ENCODE assay signal across 17 cellular contexts in genomic region chr16:722835-723633, GRCh38. TPM values are rescaled to one million over a fixed set of nuclear protein-coding genes. Genes with fewer than 3 reads are reported as not detected.
A peak's percentile ranks its signal among the peaks of the same experiment; 100 is the strongest.
DNase-seq lines count a peak whose midpoint lies in the region; ATAC-seq, FAIRE-seq and TF ChIP-seq lines count a peak whose summit lies in the region.
"Had no signal": no experiment of that assay in that cellular context is flagged by ENCODE, and none has a peak within 500 bp of the region (broad histone marks: within the 10 kb centered on the region; RNA-seq: fewer than 3 reads in every experiment).

No MANE protein-coding gene starts in this region.

- H3K9ac ChIP-seq in HepG2 (ENCODE audit: insufficient read depth, low read depth, low read length), result no peak overlapping the region
- H3K9ac ChIP-seq: KMS-11 had no signal

- CTCF ChIA-PET in HepG2 (lab: Yijun Ruan, JAX; ENCODE audit: low intra/inter-chr PET ratio, low total read pairs), result no interaction called here
- CTCF ChIA-PET in OCI-LY7 (lab: Charles Lee; ENCODE audit: unreplicated experiment), result no interaction called here

- H3K9me3 Mint-ChIP-seq in memory B cell, result no peaks in the 10 kb centered on the region
- H3K9me3 Mint-ChIP-seq: WTC11 had no signal

- H3K27me3 ChIP-seq in HepG2 (ENCODE audit: control insufficient read depth in 1 of 2, insufficient read depth in 2 of 2, low read length in 2 of 2) (peaks cover 0 to 3% of the 10 kb centered on the region in 2 experiments; a peak in 1 of 5 replicates), right lobe of liver (no peaks in the 10 kb centered on the region), right atrium auricular region (no peaks in the 10 kb centered on the region)

- in situ Hi-C loops in HepG2 (cut with HindIII; ENCODE audit: extremely low pct_ligation_motif_present, low pct_unique_long_range_greater_than_20kb), result no loop called here

- H3K4me2 ChIP-seq in HepG2 (ENCODE audit: low read depth, low read length), result no peak overlapping the region
- H3K4me2 ChIP-seq in OCI-LY7 (ENCODE audit: low read length), result peak overlapping the region; percentile 88
- H3K4me2 ChIP-seq: KMS-11 had no signal

- 87% methylated on average over 21 of the region's 24 CpGs for WGBS in HepG2 (ENCODE audit: low lambda C conversion rate)
- 80% methylated on average over 3 of the region's 24 CpGs for WGBS in right lobe of liver (ENCODE audit: insufficient coverage, low coverage, low lambda C conversion rate, missing lambda C conversion rate)

- no peak for ATAC-seq in HepG2
- ATAC-seq in right lobe of liver, result no peak
- no peak for ATAC-seq in memory B cell (ENCODE audit: low read depth)
- no peak for ATAC-seq in GM18870 (IDR thresholded peaks at IDR 0.05; ENCODE audit: unreplicated experiment)
- ATAC-seq: right cardiac atrium, WTC11 had no signal

- no peaks in the 10 kb centered on the region for H3K9me2 ChIP-seq in OCI-LY7 (ENCODE audit: insufficient read depth, low read length)

- no peak overlapping the region for H3K27ac Mint-ChIP-seq in memory B cell
- H3K27ac Mint-ChIP-seq: WTC11 had no signal

- H3K27ac ChIP-seq in HepG2 (ENCODE audit: extremely low read length, insufficient read depth, low read length) (no peak overlapping the region), right lobe of liver (no peak overlapping the region), OCI-LY7 (ENCODE audit: low read depth, low read length, poor library complexity, severe bottlenecking) (no peak overlapping the region), right atrium auricular region (no peak overlapping the region)
- H3K27ac ChIP-seq: KMS-11 had no signal

- intact Hi-C loops in HepG2 (cut with micrococcal nuclease; ENCODE audit: unreplicated experiment) (no loop called here), right lobe of liver (cut with DNase I) (no loop called here), OCI-LY7 (cut with micrococcal nuclease; ENCODE audit: unreplicated experiment) (loop anchor here (5.0 kb wide), 1 partner anchor 41 kb away; the partner anchor contains the start of genes JMJD8 and STUB1)

- TF ChIP-seq POLR2A in HepG2 (IDR thresholded peaks at IDR 0.05; ENCODE audit: insufficient read depth in 1 of 2, low read depth in 2 of 2, low read length in 2 of 2) (no peak), right lobe of liver (IDR thresholded peaks at IDR 0.05) (no peak)

- H3K27me3 Mint-ChIP-seq in memory B cell, result no peaks in the 10 kb centered on the region

- H2AFZ ChIP-seq in HepG2 (ENCODE audit: low read length) (no peak overlapping the region), OCI-LY7 (ENCODE audit: low read length) (no peak overlapping the region)

- TF ChIP-seq EP300 in HepG2 (IDR thresholded peaks at IDR 0.05; ENCODE audit: low read depth in 2 of 2, low read length in 2 of 2), result no peak
- TF ChIP-seq EP300 in HepG2 (CRISPR knock-in tag; IDR thresholded peaks at IDR 0.05; ENCODE audit: borderline replicate concordance), result no peak

- POLR2A ChIA-PET in HepG2 (lab: Yijun Ruan, JAX), result interaction anchor here (0.7 kb wide), 1 partner anchor 18 kb away, joined by 3 read pairs; the partner anchor contains the start of gene CIAO3
- POLR2A ChIA-PET in OCI-LY7 (lab: Charles Lee), result no interaction called here

- no peak overlapping the region for H3K4me3 ChIP-seq in HepG2 (replicated peaks in 1 of 3; ENCODE audit: insufficient read depth in 1 of 3, low read depth in 2 of 3, low read length in 3 of 3)
- no peak overlapping the region for H3K4me3 ChIP-seq in right lobe of liver
- H3K4me3 ChIP-seq in OCI-LY7 (ENCODE audit: low read depth, low read length, poor library complexity, severe bottlenecking), result no peak overlapping the region
- no peak overlapping the region for H3K4me3 ChIP-seq in right atrium auricular region

- TF ChIP-seq CTCF in HepG2 (CRISPR knock-in tag; IDR thresholded peaks at IDR 0.05) (no peak), right lobe of liver (IDR thresholded peaks at IDR 0.05) (no peak), OCI-LY7 (conservative IDR thresholded peaks at IDR 0.05; ENCODE audit: low read length) (no peak), right atrium auricular region (IDR thresholded peaks at IDR 0.05) (no peak)

- H3K4me1 Mint-ChIP-seq in memory B cell, result peaks cover 13% of the 10 kb centered on the region

- peaks cover 35% of the 10 kb centered on the region for H3K4me1 ChIP-seq in HepG2 (ENCODE audit: insufficient read depth, low read length)
- H3K4me1 ChIP-seq in right lobe of liver, result peaks cover 0 to 22% (median 3%) of the 10 kb centered on the region in 4 donors
- peaks cover 63% of the 10 kb centered on the region for H3K4me1 ChIP-seq in OCI-LY7 (ENCODE audit: insufficient read depth, low read length, poor library complexity, severe bottlenecking)
- peaks cover 0 to 50% of the 10 kb centered on the region in 2 donors for H3K4me1 ChIP-seq in right atrium auricular region

- H3K79me2 ChIP-seq in HepG2 (ENCODE audit: insufficient read depth, low read length), result no peaks in the 10 kb centered on the region
- no peaks in the 10 kb centered on the region for H3K79me2 ChIP-seq in OCI-LY7 (ENCODE audit: insufficient read depth, low read depth, low read length)

- TF ChIP-seq RAD21 in HepG2 (CRISPR knock-in tag; IDR thresholded peaks at IDR 0.05), result no peak

- no peaks in the 10 kb centered on the region for H3K36me3 Mint-ChIP-seq in memory B cell
- H3K36me3 Mint-ChIP-seq: WTC11 had no signal

- H4K20me1 ChIP-seq in HepG2 (ENCODE audit: insufficient read depth, low read length) (no peaks in the 10 kb centered on the region), OCI-LY7 (ENCODE audit: insufficient read depth, low read length) (no peaks in the 10 kb centered on the region)

- H3K4me3 Mint-ChIP-seq in memory B cell, result peak overlapping the region; percentile 82
- H3K4me3 Mint-ChIP-seq: WTC11 had no signal

- no peak for FAIRE-seq in HepG2 (lab: Jason Lieb, UNC)
- FAIRE-seq: RCC 7860 had no signal

- BruUV-seq in HepG2 (replicated peaks; lab: Mats Ljungman, UMichigan) (no TSS peak), OCI-LY7 (replicated peaks; lab: Mats Ljungman, UMichigan) (no TSS peak)

- H3K36me3 ChIP-seq in HepG2 (replicated peaks in 1 of 2; ENCODE audit: control insufficient read depth in 1 of 2, insufficient read depth in 2 of 2, low read length in 2 of 2), result no peaks in the 10 kb centered on the region
- H3K36me3 ChIP-seq in right lobe of liver, result no peaks in the 10 kb centered on the region
- 0 out of 2 replicates have a peak, but pooled peaks cover 10% of the 10 kb centered on the region for H3K36me3 ChIP-seq in OCI-LY7 (ENCODE audit: insufficient read depth, low read length)
- H3K36me3 ChIP-seq in right atrium auricular region, result no peaks in the 10 kb centered on the region

- DNase-seq in HepG2 (ENCODE audit: low spot score) (no peak), right lobe of liver (no peak), OCI-LY7 (ENCODE audit: low spot score) (no peak), memory B cell (ENCODE audit: low spot score in 2 of 2) (no peak), right atrium auricular region (ENCODE audit: low spot score) (no peak), HuH-7.5 (ENCODE audit: low spot score) (no peak), D341Med (ENCODE audit: low spot score) (no peak)
- DNase-seq: effector memory CD4-positive, alpha-beta T cell; islet precursor cell; mammary epithelial cell; NCI-H1092 treated with DMSO at 0.1 percent for 48 hours; NCI-H748 treated with DMSO at 0.1 percent for 48 hours had no signal

- H3K9me3 ChIP-seq in HepG2 (ENCODE audit: low read length), result no peaks in the 10 kb centered on the region
- H3K9me3 ChIP-seq in right lobe of liver, result no peaks in the 10 kb centered on the region
- H3K9me3 ChIP-seq in OCI-LY7 (ENCODE audit: low read length), result no peaks in the 10 kb centered on the region
- no peaks in the 10 kb centered on the region for H3K9me3 ChIP-seq in right atrium auricular region

RNA-seq across cellular contexts. Expression of gene ANTKMT, which starts 2.1 kb away (rescaled TPM):
- total RNA-seq in HepG2 (2016; rRNA removed; fragmentation: Illumina TruSeq; extraction: Trizol), result 17.8 and 47.8 TPM in 2 replicates
- 23.3 and 24.5 TPM in 2 replicates for total RNA-seq in HepG2 (2016; cell fraction: cytosol; rRNA removed; fragmentation: Illumina TruSeq; extraction: Trizol; ENCODE audit: low read depth)
- total RNA-seq in HepG2 (2016; cell fraction: insoluble cytoplasmic fraction; rRNA removed; fragmentation: Illumina TruSeq; extraction: Trizol), result 20.4 and 46.4 TPM in 2 replicates
- total RNA-seq in HepG2 (2016; cell fraction: membrane; rRNA removed; fragmentation: Illumina TruSeq; extraction: Trizol), result 26.6 and 30.6 TPM in 2 replicates
- 18.5 and 25.5 TPM in 2 replicates for total RNA-seq in HepG2 (2016; cell fraction: nucleus; rRNA removed; fragmentation: Illumina TruSeq; extraction: Trizol)
- 7.5 and 11.8 TPM in 2 replicates for polyA plus RNA-seq in HepG2 (2011; rRNA removed)
- polyA plus RNA-seq in HepG2 (2011; cell fraction: cytosol; rRNA removed), result 10.6 and 19.3 TPM in 2 replicates
- 47.2 and 48.7 TPM in 2 replicates for polyA plus RNA-seq in HepG2 (2011; cell fraction: nucleus; rRNA removed)
- polyA plus RNA-seq in HepG2 (2012), result 4.2 and 8.6 TPM in 2 replicates
- 14.5 and 19.6 TPM in 2 replicates for polyA plus RNA-seq in HepG2 (2016; cell fraction: cytosol; fragmentation: Illumina TruSeq; extraction: Trizol; ENCODE audit: low read depth)
- polyA plus RNA-seq in HepG2 (2016; cell fraction: insoluble cytoplasmic fraction; fragmentation: Illumina TruSeq; extraction: Trizol; ENCODE audit: low read depth), result 10.3 and 11.6 TPM in 2 replicates
- 16.4 and 20.3 TPM in 2 replicates for polyA plus RNA-seq in HepG2 (2016; cell fraction: membrane; fragmentation: Illumina TruSeq; extraction: Trizol; ENCODE audit: low read depth)
- polyA plus RNA-seq in HepG2 (2016; cell fraction: nucleus; fragmentation: Illumina TruSeq; extraction: Trizol; ENCODE audit: insufficient read depth, low read depth), result 33.8 and 45.5 TPM in 2 replicates
- polyA minus RNA-seq in HepG2 (2011; rRNA and poly(A)+ RNA removed; ENCODE audit: low replicate concordance), result 2.4 and 4.6 TPM in 2 replicates
- 5.2 and 9.3 TPM in 2 replicates for polyA minus RNA-seq in HepG2 (2011; cell fraction: cytosol; rRNA and poly(A)+ RNA removed)
- polyA minus RNA-seq in HepG2 (2011; cell fraction: nucleus; rRNA and poly(A)+ RNA removed), result 9.1 and 10.3 TPM in 2 replicates
- 10 to 100 TPM; 19.7 to 56.0 (median 28.2) TPM for total RNA-seq in right lobe of liver
- total RNA-seq in OCI-LY7 (2014; rRNA removed; shearing (Covaris generic)), result 44.8 and 51.3 TPM in 2 replicates
- 45.5 and 46.5 TPM in 2 replicates for total RNA-seq in OCI-LY7 (2022)
- total RNA-seq in right atrium auricular region, result 10 to 100 TPM; 36.5 to 37.5 TPM

RNA-seq across cellular contexts. Expression of gene CCDC78, which starts 3.2 kb away (rescaled TPM):
- total RNA-seq in HepG2 (2016; rRNA removed; fragmentation: Illumina TruSeq; extraction: Trizol) (0.53 TPM in 1 of 2 replicates, not detected in the other), right lobe of liver (under 1 TPM in 1 of 6 experiments, not detected in 5; 0.31 TPM), OCI-LY7 (2022) (52.6 and 57.9 TPM in 2 replicates), right atrium auricular region (under 1 TPM; 0.43 to 0.56 TPM)
- 0.09 and 0.40 TPM in 2 replicates for total RNA-seq in HepG2 (2016; cell fraction: cytosol; rRNA removed; fragmentation: Illumina TruSeq; extraction: Trizol; ENCODE audit: low read depth)
- total RNA-seq in HepG2 (2016; cell fraction: insoluble cytoplasmic fraction; rRNA removed; fragmentation: Illumina TruSeq; extraction: Trizol), result 0.48 TPM in 1 of 2 replicates, not detected in the other
- 0.28 TPM in 2 replicates for total RNA-seq in HepG2 (2016; cell fraction: membrane; rRNA removed; fragmentation: Illumina TruSeq; extraction: Trizol)
- total RNA-seq in HepG2 (2016; cell fraction: nucleus; rRNA removed; fragmentation: Illumina TruSeq; extraction: Trizol), result 0.34 and 1.4 TPM in 2 replicates
- 1.5 and 1.7 TPM in 2 replicates for polyA plus RNA-seq in HepG2 (2011; rRNA removed)
- polyA plus RNA-seq in HepG2 (2011; cell fraction: cytosol; rRNA removed), result 0.26 and 0.44 TPM in 2 replicates
- polyA plus RNA-seq in HepG2 (2011; cell fraction: nucleus; rRNA removed), result 17.5 and 23.8 TPM in 2 replicates
- polyA plus RNA-seq in HepG2 (2012), result 1.0 and 2.1 TPM in 2 replicates
- 0.11 and 0.18 TPM in 2 replicates for polyA plus RNA-seq in HepG2 (2016; cell fraction: cytosol; fragmentation: Illumina TruSeq; extraction: Trizol; ENCODE audit: low read depth)
- polyA plus RNA-seq in HepG2 (2016; cell fraction: insoluble cytoplasmic fraction; fragmentation: Illumina TruSeq; extraction: Trizol; ENCODE audit: low read depth), result 0.24 and 0.57 TPM in 2 replicates
- polyA plus RNA-seq in HepG2 (2016; cell fraction: membrane; fragmentation: Illumina TruSeq; extraction: Trizol; ENCODE audit: low read depth), result not detected in 2 replicates
- 2.7 and 3.2 TPM in 2 replicates for polyA plus RNA-seq in HepG2 (2016; cell fraction: nucleus; fragmentation: Illumina TruSeq; extraction: Trizol; ENCODE audit: insufficient read depth, low read depth)
- 0.38 and 3.8 TPM in 2 replicates for polyA minus RNA-seq in HepG2 (2011; rRNA and poly(A)+ RNA removed; ENCODE audit: low replicate concordance)
- polyA minus RNA-seq in HepG2 (2011; cell fraction: cytosol; rRNA and poly(A)+ RNA removed), result not detected in 2 replicates
- polyA minus RNA-seq in HepG2 (2011; cell fraction: nucleus; rRNA and poly(A)+ RNA removed), result 0.90 and 1.6 TPM in 2 replicates
- total RNA-seq in OCI-LY7 (2014; rRNA removed; shearing (Covaris generic)), result 25.8 and 35.9 TPM in 2 replicates

RNA-seq across cellular contexts. Expression of gene HAGHL, which starts 3.9 kb away (rescaled TPM):
- total RNA-seq in HepG2 (2016; rRNA removed; fragmentation: Illumina TruSeq; extraction: Trizol) (3.4 and 4.7 TPM in 2 replicates), right lobe of liver (1 to 10 TPM in 4 of 6 experiments, under 1 TPM in 2; 0.83 to 2.5 (median 1.3) TPM), OCI-LY7 (2022) (56.3 and 57.9 TPM in 2 replicates), right atrium auricular region (1 to 10 TPM; 9.6 to 9.7 TPM)
- total RNA-seq in HepG2 (2016; cell fraction: cytosol; rRNA removed; fragmentation: Illumina TruSeq; extraction: Trizol; ENCODE audit: low read depth), result 2.0 and 3.1 TPM in 2 replicates
- total RNA-seq in HepG2 (2016; cell fraction: insoluble cytoplasmic fraction; rRNA removed; fragmentation: Illumina TruSeq; extraction: Trizol), result 3.0 and 4.0 TPM in 2 replicates
- total RNA-seq in HepG2 (2016; cell fraction: membrane; rRNA removed; fragmentation: Illumina TruSeq; extraction: Trizol), result 2.4 and 3.1 TPM in 2 replicates
- 2.0 and 3.3 TPM in 2 replicates for total RNA-seq in HepG2 (2016; cell fraction: nucleus; rRNA removed; fragmentation: Illumina TruSeq; extraction: Trizol)
- polyA plus RNA-seq in HepG2 (2011; rRNA removed), result 8.4 and 12.7 TPM in 2 replicates
- polyA plus RNA-seq in HepG2 (2011; cell fraction: cytosol; rRNA removed), result 5.6 and 13.2 TPM in 2 replicates
- 160 and 166 TPM in 2 replicates for polyA plus RNA-seq in HepG2 (2011; cell fraction: nucleus; rRNA removed)
- 2.9 and 5.9 TPM in 2 replicates for polyA plus RNA-seq in HepG2 (2012)
- polyA plus RNA-seq in HepG2 (2016; cell fraction: cytosol; fragmentation: Illumina TruSeq; extraction: Trizol; ENCODE audit: low read depth), result 1.6 and 3.1 TPM in 2 replicates
- polyA plus RNA-seq in HepG2 (2016; cell fraction: insoluble cytoplasmic fraction; fragmentation: Illumina TruSeq; extraction: Trizol; ENCODE audit: low read depth), result 3.2 and 3.5 TPM in 2 replicates
- 1.8 and 2.5 TPM in 2 replicates for polyA plus RNA-seq in HepG2 (2016; cell fraction: membrane; fragmentation: Illumina TruSeq; extraction: Trizol; ENCODE audit: low read depth)
- 9.9 and 13.3 TPM in 2 replicates for polyA plus RNA-seq in HepG2 (2016; cell fraction: nucleus; fragmentation: Illumina TruSeq; extraction: Trizol; ENCODE audit: insufficient read depth, low read depth)
- polyA minus RNA-seq in HepG2 (2011; rRNA and poly(A)+ RNA removed; ENCODE audit: low replicate concordance), result 6.6 and 10.5 TPM in 2 replicates
- polyA minus RNA-seq in HepG2 (2011; cell fraction: cytosol; rRNA and poly(A)+ RNA removed), result 3.3 and 4.7 TPM in 2 replicates
- 3.4 and 7.1 TPM in 2 replicates for polyA minus RNA-seq in HepG2 (2011; cell fraction: nucleus; rRNA and poly(A)+ RNA removed)
- 28.1 and 30.8 TPM in 2 replicates for total RNA-seq in OCI-LY7 (2014; rRNA removed; shearing (Covaris generic))

RNA-seq across cellular contexts. Expression of gene METRN, which starts 8.1 kb away (rescaled TPM):
- total RNA-seq in HepG2 (2016; rRNA removed; fragmentation: Illumina TruSeq; extraction: Trizol) (27.3 and 46.1 TPM in 2 replicates), right lobe of liver (10 to 100 TPM; 14.0 to 43.7 (median 26.2) TPM), OCI-LY7 (2022) (12.2 and 14.4 TPM in 2 replicates), right atrium auricular region (10 to 100 TPM; 58.9 to 61.3 TPM)
- total RNA-seq in HepG2 (2016; cell fraction: cytosol; rRNA removed; fragmentation: Illumina TruSeq; extraction: Trizol; ENCODE audit: low read depth), result 309 and 313 TPM in 2 replicates
- total RNA-seq in HepG2 (2016; cell fraction: insoluble cytoplasmic fraction; rRNA removed; fragmentation: Illumina TruSeq; extraction: Trizol), result 32.7 and 50.4 TPM in 2 replicates
- total RNA-seq in HepG2 (2016; cell fraction: membrane; rRNA removed; fragmentation: Illumina TruSeq; extraction: Trizol), result 215 and 243 TPM in 2 replicates
- total RNA-seq in HepG2 (2016; cell fraction: nucleus; rRNA removed; fragmentation: Illumina TruSeq; extraction: Trizol), result 17.9 and 18.8 TPM in 2 replicates
- 25.5 and 34.0 TPM in 2 replicates for polyA plus RNA-seq in HepG2 (2011; rRNA removed)
- polyA plus RNA-seq in HepG2 (2011; cell fraction: cytosol; rRNA removed), result 9.2 and 47.6 TPM in 2 replicates
- polyA plus RNA-seq in HepG2 (2011; cell fraction: nucleus; rRNA removed), result 25.3 and 25.6 TPM in 2 replicates
- polyA plus RNA-seq in HepG2 (2012), result 6.0 and 9.7 TPM in 2 replicates
- polyA plus RNA-seq in HepG2 (2016; cell fraction: cytosol; fragmentation: Illumina TruSeq; extraction: Trizol; ENCODE audit: low read depth), result 285 and 311 TPM in 2 replicates
- polyA plus RNA-seq in HepG2 (2016; cell fraction: insoluble cytoplasmic fraction; fragmentation: Illumina TruSeq; extraction: Trizol; ENCODE audit: low read depth), result 25.1 and 30.0 TPM in 2 replicates
- polyA plus RNA-seq in HepG2 (2016; cell fraction: membrane; fragmentation: Illumina TruSeq; extraction: Trizol; ENCODE audit: low read depth), result 167 and 188 TPM in 2 replicates
- 32.0 and 38.6 TPM in 2 replicates for polyA plus RNA-seq in HepG2 (2016; cell fraction: nucleus; fragmentation: Illumina TruSeq; extraction: Trizol; ENCODE audit: insufficient read depth, low read depth)
- polyA minus RNA-seq in HepG2 (2011; rRNA and poly(A)+ RNA removed; ENCODE audit: low replicate concordance), result 4.1 and 35.6 TPM in 2 replicates
- polyA minus RNA-seq in HepG2 (2011; cell fraction: cytosol; rRNA and poly(A)+ RNA removed), result 14.3 and 15.0 TPM in 2 replicates
- polyA minus RNA-seq in HepG2 (2011; cell fraction: nucleus; rRNA and poly(A)+ RNA removed), result 4.4 and 4.6 TPM in 2 replicates
- total RNA-seq in OCI-LY7 (2014; rRNA removed; shearing (Covaris generic)), result 9.5 and 15.9 TPM in 2 replicates

RNA-seq across cellular contexts. Expression of gene FBXL16, which starts 17.4 kb away (rescaled TPM):
- total RNA-seq in HepG2 (2016; rRNA removed; fragmentation: Illumina TruSeq; extraction: Trizol) (0.20 and 0.22 TPM in 2 replicates), right lobe of liver (1 to 10 TPM in 2 of 6 experiments, under 1 TPM in 1, not detected in 3; 0.05 to 2.3 (median 1.7) TPM), OCI-LY7 (2022) (0.42 and 0.52 TPM in 2 replicates), right atrium auricular region (1 to 10 TPM; 1.3 to 1.7 TPM)
- total RNA-seq in HepG2 (2016; cell fraction: cytosol; rRNA removed; fragmentation: Illumina TruSeq; extraction: Trizol; ENCODE audit: low read depth), result 0.10 TPM in 1 of 2 replicates, not detected in the other
- total RNA-seq in HepG2 (2016; cell fraction: insoluble cytoplasmic fraction; rRNA removed; fragmentation: Illumina TruSeq; extraction: Trizol), result 0.19 TPM in 1 of 2 replicates, not detected in the other
- total RNA-seq in HepG2 (2016; cell fraction: membrane; rRNA removed; fragmentation: Illumina TruSeq; extraction: Trizol), result 0.10 and 0.22 TPM in 2 replicates
- total RNA-seq in HepG2 (2016; cell fraction: nucleus; rRNA removed; fragmentation: Illumina TruSeq; extraction: Trizol), result 0.19 TPM in 1 of 2 replicates, not detected in the other
- 2.0 and 2.2 TPM in 2 replicates for polyA plus RNA-seq in HepG2 (2011; rRNA removed)
- 1.6 and 3.1 TPM in 2 replicates for polyA plus RNA-seq in HepG2 (2011; cell fraction: cytosol; rRNA removed)
- 4.4 and 5.3 TPM in 2 replicates for polyA plus RNA-seq in HepG2 (2011; cell fraction: nucleus; rRNA removed)
- polyA plus RNA-seq in HepG2 (2012), result 2.8 and 5.8 TPM in 2 replicates
- polyA plus RNA-seq in HepG2 (2016; cell fraction: cytosol; fragmentation: Illumina TruSeq; extraction: Trizol; ENCODE audit: low read depth), result 0.14 and 2.9 TPM in 2 replicates
- 0.45 and 0.64 TPM in 2 replicates for polyA plus RNA-seq in HepG2 (2016; cell fraction: insoluble cytoplasmic fraction; fragmentation: Illumina TruSeq; extraction: Trizol; ENCODE audit: low read depth)
- polyA plus RNA-seq in HepG2 (2016; cell fraction: membrane; fragmentation: Illumina TruSeq; extraction: Trizol; ENCODE audit: low read depth), result 0.38 and 0.42 TPM in 2 replicates
- polyA plus RNA-seq in HepG2 (2016; cell fraction: nucleus; fragmentation: Illumina TruSeq; extraction: Trizol; ENCODE audit: insufficient read depth, low read depth), result 0.35 and 0.36 TPM in 2 replicates
- 4.1 and 8.8 TPM in 2 replicates for polyA minus RNA-seq in HepG2 (2011; rRNA and poly(A)+ RNA removed; ENCODE audit: low replicate concordance)
- polyA minus RNA-seq in HepG2 (2011; cell fraction: cytosol; rRNA and poly(A)+ RNA removed), result 1.8 and 2.7 TPM in 2 replicates
- 0.52 and 0.99 TPM in 2 replicates for polyA minus RNA-seq in HepG2 (2011; cell fraction: nucleus; rRNA and poly(A)+ RNA removed)
- 0.16 and 0.28 TPM in 2 replicates for total RNA-seq in OCI-LY7 (2014; rRNA removed; shearing (Covaris generic))

Comparison
In these comparisons a context has a peak if more than half of its experiments do, and no peak if none do; other contexts are left out.
1. RNA of gene CCDC78, which starts 3.2 kb away (total RNA-seq): 25.8 to 57.9 TPM in OCI-LY7; 0.43 to 0.56 TPM in right atrium auricular region, 0.09 to 1.4 TPM in HepG2 and 0.31 TPM in right lobe of liver; every median in the first group is over 10 times any median in the second.